Comparison of ENCODE assay signal across 2 cellular contexts in genomic region chr10:34470307-34470706, GRCh38.
TF ChIP-seq lines count a peak whose summit lies in the region.

No MANE protein-coding gene starts in this region.

TF ChIP-seq in WTC11, 78 proteins besides CTCF, POLR2A, EP300 and RAD21 (continued from another document):
- TF ChIP-seq, protein P1, sequence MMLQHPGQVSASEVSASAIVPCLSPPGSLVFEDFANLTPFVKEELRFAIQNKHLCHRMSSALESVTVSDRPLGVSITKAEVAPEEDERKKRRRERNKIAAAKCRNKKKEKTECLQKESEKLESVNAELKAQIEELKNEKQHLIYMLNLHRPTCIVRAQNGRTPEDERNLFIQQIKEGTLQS (CRISPR knock-in tag; conservative IDR thresholded peaks at IDR 0.05) = no peak
- TF ChIP-seq NR3C1 (CRISPR knock-in tag; conservative IDR thresholded peaks at IDR 0.05; ENCODE audit: low read depth) = no peak
TF ChIP-seq in WTC11: peak in this region for 0.

TF ChIP-seq in HepG2, 621 proteins besides CTCF, POLR2A, EP300 and RAD21 (continued from another document):
- TF ChIP-seq PRDM15 (CRISPR knock-in tag; IDR thresholded peaks at IDR 0.05) (no peak), REPIN1 (CRISPR knock-in tag; IDR thresholded peaks at IDR 0.05; ENCODE audit: borderline replicate concordance, low read depth) (no peak), KDM5A (IDR thresholded peaks at IDR 0.05; ENCODE audit: borderline replicate concordance, low read length) (no peak), ZNF644 (CRISPR knock-in tag; IDR thresholded peaks at IDR 0.05; ENCODE audit: low read depth) (peak; percentile 71; the same call in 1 of the 2 replicates), YY1 (IDR thresholded peaks at IDR 0.05; ENCODE audit: insufficient read depth, insufficient replicate concordance, low read depth, low read length) (peak; percentile 27), HNF4G (IDR thresholded peaks at IDR 0.05; ENCODE audit: borderline replicate concordance, low read depth, low read length) (peak; percentile 64), HNF4G (CRISPR knock-in tag; IDR thresholded peaks at IDR 0.05; ENCODE audit: borderline replicate concordance, low read depth) (no peak), ZNF264 (CRISPR knock-in tag; IDR thresholded peaks at IDR 0.05) (0 out of 2 replicates have a peak, but pooled peaks have one; percentile 60), CEBPB (IDR thresholded peaks at IDR 0.05; ENCODE audit: borderline replicate concordance, low read depth, low read length) (peak; percentile 46; the same call in 1 of the 2 replicates), ZNF383 (CRISPR knock-in tag; IDR thresholded peaks at IDR 0.05; ENCODE audit: borderline replicate concordance) (no peak)
- TF ChIP-seq, protein P2, sequence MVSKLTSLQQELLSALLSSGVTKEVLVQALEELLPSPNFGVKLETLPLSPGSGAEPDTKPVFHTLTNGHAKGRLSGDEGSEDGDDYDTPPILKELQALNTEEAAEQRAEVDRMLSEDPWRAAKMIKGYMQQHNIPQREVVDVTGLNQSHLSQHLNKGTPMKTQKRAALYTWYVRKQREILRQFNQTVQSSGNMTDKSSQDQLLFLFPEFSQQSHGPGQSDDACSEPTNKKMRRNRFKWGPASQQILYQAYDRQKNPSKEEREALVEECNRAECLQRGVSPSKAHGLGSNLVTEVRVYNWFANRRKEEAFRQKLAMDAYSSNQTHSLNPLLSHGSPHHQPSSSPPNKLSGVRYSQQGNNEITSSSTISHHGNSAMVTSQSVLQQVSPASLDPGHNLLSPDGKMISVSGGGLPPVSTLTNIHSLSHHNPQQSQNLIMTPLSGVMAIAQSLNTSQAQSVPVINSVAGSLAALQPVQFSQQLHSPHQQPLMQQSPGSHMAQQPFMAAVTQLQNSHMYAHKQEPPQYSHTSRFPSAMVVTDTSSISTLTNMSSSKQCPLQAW (CRISPR knock-in tag; IDR thresholded peaks at IDR 0.05) = no peak
- TF ChIP-seq, protein P3, sequence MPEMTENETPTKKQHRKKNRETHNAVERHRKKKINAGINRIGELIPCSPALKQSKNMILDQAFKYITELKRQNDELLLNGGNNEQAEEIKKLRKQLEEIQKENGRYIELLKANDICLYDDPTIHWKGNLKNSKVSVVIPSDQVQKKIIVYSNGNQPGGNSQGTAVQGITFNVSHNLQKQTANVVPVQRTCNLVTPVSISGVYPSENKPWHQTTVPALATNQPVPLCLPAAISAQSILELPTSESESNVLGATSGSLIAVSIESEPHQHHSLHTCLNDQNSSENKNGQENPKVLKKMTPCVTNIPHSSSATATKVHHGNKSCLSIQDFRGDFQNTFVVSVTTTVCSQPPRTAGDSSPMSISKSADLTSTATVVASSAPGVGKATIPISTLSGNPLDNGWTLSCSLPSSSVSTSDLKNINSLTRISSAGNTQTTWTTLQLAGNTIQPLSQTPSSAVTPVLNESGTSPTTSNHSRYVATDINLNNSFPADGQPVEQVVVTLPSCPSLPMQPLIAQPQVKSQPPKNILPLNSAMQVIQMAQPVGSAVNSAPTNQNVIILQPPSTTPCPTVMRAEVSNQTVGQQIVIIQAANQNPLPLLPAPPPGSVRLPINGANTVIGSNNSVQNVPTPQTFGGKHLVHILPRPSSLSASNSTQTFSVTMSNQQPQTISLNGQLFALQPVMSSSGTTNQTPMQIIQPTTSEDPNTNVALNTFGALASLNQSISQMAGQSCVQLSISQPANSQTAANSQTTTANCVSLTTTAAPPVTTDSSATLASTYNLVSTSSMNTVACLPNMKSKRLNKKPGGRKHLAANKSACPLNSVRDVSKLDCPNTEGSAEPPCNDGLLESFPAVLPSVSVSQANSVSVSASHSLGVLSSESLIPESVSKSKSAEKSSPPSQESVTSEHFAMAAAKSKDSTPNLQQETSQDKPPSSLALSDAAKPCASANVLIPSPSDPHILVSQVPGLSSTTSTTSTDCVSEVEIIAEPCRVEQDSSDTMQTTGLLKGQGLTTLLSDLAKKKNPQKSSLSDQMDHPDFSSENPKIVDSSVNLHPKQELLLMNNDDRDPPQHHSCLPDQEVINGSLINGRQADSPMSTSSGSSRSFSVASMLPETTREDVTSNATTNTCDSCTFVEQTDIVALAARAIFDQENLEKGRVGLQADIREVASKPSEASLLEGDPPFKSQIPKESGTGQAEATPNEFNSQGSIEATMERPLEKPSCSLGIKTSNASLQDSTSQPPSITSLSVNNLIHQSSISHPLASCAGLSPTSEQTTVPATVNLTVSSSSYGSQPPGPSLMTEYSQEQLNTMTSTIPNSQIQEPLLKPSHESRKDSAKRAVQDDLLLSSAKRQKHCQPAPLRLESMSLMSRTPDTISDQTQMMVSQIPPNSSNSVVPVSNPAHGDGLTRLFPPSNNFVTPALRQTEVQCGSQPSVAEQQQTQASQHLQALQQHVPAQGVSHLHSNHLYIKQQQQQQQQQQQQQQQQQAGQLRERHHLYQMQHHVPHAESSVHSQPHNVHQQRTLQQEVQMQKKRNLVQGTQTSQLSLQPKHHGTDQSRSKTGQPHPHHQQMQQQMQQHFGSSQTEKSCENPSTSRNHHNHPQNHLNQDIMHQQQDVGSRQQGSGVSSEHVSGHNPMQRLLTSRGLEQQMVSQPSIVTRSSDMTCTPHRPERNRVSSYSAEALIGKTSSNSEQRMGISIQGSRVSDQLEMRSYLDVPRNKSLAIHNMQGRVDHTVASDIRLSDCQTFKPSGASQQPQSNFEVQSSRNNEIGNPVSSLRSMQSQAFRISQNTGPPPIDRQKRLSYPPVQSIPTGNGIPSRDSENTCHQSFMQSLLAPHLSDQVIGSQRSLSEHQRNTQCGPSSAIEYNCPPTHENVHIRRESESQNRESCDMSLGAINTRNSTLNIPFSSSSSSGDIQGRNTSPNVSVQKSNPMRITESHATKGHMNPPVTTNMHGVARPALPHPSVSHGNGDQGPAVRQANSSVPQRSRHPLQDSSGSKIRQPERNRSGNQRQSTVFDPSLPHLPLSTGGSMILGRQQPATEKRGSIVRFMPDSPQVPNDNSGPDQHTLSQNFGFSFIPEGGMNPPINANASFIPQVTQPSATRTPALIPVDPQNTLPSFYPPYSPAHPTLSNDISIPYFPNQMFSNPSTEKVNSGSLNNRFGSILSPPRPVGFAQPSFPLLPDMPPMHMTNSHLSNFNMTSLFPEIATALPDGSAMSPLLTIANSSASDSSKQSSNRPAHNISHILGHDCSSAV (CRISPR knock-in tag; IDR thresholded peaks at IDR 0.05; ENCODE audit: borderline replicate concordance) = no peak
